In the genomic region with DNA sequence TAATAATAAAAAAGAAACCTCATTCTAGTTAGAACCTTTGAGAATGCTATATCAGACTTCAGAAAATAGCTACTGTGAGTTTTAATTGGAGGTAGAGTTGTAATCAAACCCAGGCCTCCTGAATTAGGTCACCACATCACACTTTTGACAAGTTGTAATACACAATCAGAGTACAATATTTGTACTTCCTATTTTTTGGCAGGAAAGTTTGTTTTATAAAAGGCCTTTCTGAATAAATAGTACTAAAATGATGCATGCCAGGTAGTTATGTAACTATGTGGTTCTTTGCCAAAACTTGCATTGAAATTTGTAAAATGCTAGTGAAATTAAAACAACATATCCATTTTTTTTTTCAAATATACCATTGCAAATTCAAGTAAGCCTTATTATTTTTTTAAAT, we compare ENCODE assay signal across 24 cellular contexts. TPM values are rescaled to one million over a fixed set of nuclear protein-coding genes. Genes with fewer than 3 reads are reported as not detected.
"Had no signal": no experiment of that assay in that cellular context is flagged by ENCODE, and none has a peak within 500 bp of the region (broad histone marks: within the 10 kb centered on the region; RNA-seq: fewer than 3 reads in every experiment).

No MANE protein-coding gene starts in this region.

- H3K27me3 ChIP-seq: foreskin keratinocyte had no signal

- DNase-seq: activated CD4-positive, alpha-beta T cell treated with anti-CD3 and anti-CD28 coated beads for 36 hours; activated CD4-positive, alpha-beta T cell treated with anti-CD3 and anti-CD28 coated beads, Interleukin-2, amount 50 U/mL, for 48 hours; activated gamma-delta T cell; caudate nucleus; erythroblast; glutamatergic neuron; hypothalamus; left ventricle myocardium superior; mucosa of descending colon; naive B cell had no signal

- H3K4me3 ChIP-seq: mucosa of descending colon, SK-N-MC had no signal

- H3K27ac ChIP-seq: foreskin keratinocyte, SK-N-MC had no signal

- H3K9me3 ChIP-seq: mucosa of descending colon had no signal

- ATAC-seq: activated CD4-positive, alpha-beta T cell treated with anti-CD3 and anti-CD28 coated beads for 36 hours; activated naive CD4-positive, alpha-beta T cell treated with anti-CD3 and anti-CD28 coated beads, Interleukin-2, amount 50 U/mL, for 72 hours; foreskin keratinocyte; left ventricle myocardium superior; mucosa of descending colon; WTC11 had no signal

- FAIRE-seq: colon, endometrium, keratinocyte had no signal

RNA-seq across cellular contexts. Expression of gene ADH7, which starts 26.8 kb away (rescaled TPM):
- total RNA-seq: activated CD4-positive, alpha-beta T cell treated with anti-CD3 and anti-CD28 coated beads for 36 hours; activated naive CD4-positive, alpha-beta T cell treated with anti-CD3 and anti-CD28 coated beads, Interleukin-2, amount 50 U/mL, for 72 hours; foreskin keratinocyte; left ventricle myocardium superior; mucosa of descending colon; neural crest cell; omental fat pad; progenitor cell of endocrine pancreas; skeletal muscle tissue; T-helper 2 cell treated with Interferon-gamma antibody and Interleukin-4, amounts not matched to agents 100 ng/mL and 5 ng/mL, for 36 hours; temporal lobe; ureter; WTC11 had no signal
- polyA plus RNA-seq: foreskin keratinocyte had no signal

RNA-seq across cellular contexts. Expression of gene ADH1C, which starts 55.8 kb away (rescaled TPM):
- total RNA-seq: activated CD4-positive, alpha-beta T cell treated with anti-CD3 and anti-CD28 coated beads for 36 hours; activated naive CD4-positive, alpha-beta T cell treated with anti-CD3 and anti-CD28 coated beads, Interleukin-2, amount 50 U/mL, for 72 hours; foreskin keratinocyte; neural crest cell; T-helper 2 cell treated with Interferon-gamma antibody and Interleukin-4, amounts not matched to agents 100 ng/mL and 5 ng/mL, for 36 hours had no signal
- polyA plus RNA-seq: foreskin keratinocyte had no signal
